8 cellular contexts compared by ENCODE assay signal in the genomic region with DNA sequence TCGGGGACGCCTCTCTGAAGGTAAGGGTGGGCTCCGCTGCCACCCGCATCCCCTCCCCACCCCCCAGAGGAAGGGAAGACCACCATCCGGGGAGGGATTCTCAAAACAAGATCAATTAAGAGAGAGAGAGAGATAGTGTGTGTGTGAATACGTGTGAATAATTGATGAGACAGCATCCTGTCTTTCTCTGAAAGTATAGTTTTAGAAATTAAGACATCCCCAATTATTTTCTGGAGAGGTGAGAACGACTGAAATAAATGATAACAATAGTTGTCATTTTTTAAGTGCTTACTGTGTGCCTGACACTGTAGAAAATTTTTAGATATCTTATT. TPM values are rescaled to one million over a fixed set of nuclear protein-coding genes. Genes with fewer than 3 reads are reported as not detected.
DNase-seq lines count a peak whose midpoint lies in the region; ATAC-seq, FAIRE-seq and TF ChIP-seq lines count a peak whose summit lies in the region.

No MANE protein-coding gene starts in this region.

- H3K4me1 ChIP-seq in skeletal muscle tissue (ENCODE audit: control insufficient read depth in 3 of 3, insufficient read depth in 3 of 3, low read length in 3 of 3): peaks cover 0 to 3% (median 3%) of the 10 kb centered on the region in 3 donors

- H3K4me3 ChIP-seq in NB4 (ENCODE audit: low read depth, low read length): peak overlapping the region; percentile 62
- H3K4me3 ChIP-seq in fibroblast of pulmonary artery (replicated peaks; ENCODE audit: low read depth, low read length): peak overlapping the region; percentile 86
- H3K4me3 ChIP-seq in skeletal muscle tissue (ENCODE audit: low read length in 3 of 3): peak overlapping the region; percentile 70 to 77 (median 77)

- no peak for TF ChIP-seq CTCF in NB4 (IDR thresholded peaks at IDR 0.05; ENCODE audit: low read depth, low read length)
- TF ChIP-seq CTCF in fibroblast of pulmonary artery (IDR thresholded peaks at IDR 0.05; ENCODE audit: low read length, missing control alignments): no peak

- DNase-seq in NB4 (ENCODE audit: low read depth): no peak
- DNase-seq in fibroblast of pulmonary artery (ENCODE audit: low read depth): no peak
- DNase-seq in HTR-8/SVneo (ENCODE audit: insufficient read length, low spot score): no peak
- no peak for DNase-seq in COR-L47 (lab: John Stamatoyannopoulos, UW)
- DNase-seq in urothelium cell line (ENCODE audit: low spot score): no peak
- no peak for DNase-seq in NOMO-1 (lab: John Stamatoyannopoulos, UW; ENCODE audit: unreplicated experiment in 2 of 2)

- FAIRE-seq in HTR-8/SVneo (lab: Jason Lieb, UNC) (no peak), urothelium cell line (lab: Jason Lieb, UNC) (no peak)

- no peaks in the 10 kb centered on the region for H3K9me3 ChIP-seq in skeletal muscle tissue (ENCODE audit: control insufficient read depth in 3 of 3, low read length in 3 of 3)

- peak; percentile 2 for ATAC-seq in GM19467 (IDR thresholded peaks at IDR 0.05; ENCODE audit: unreplicated experiment)

- peak overlapping the region; percentile 68 to 83 (median 78) for H3K9ac ChIP-seq in skeletal muscle tissue (ENCODE audit: low read depth in 1 of 3, low read length in 3 of 3)

- TF ChIP-seq POLR2A in NB4 (IDR thresholded peaks at IDR 0.05; ENCODE audit: extremely low read depth, insufficient read length): no peak

- no peak overlapping the region for H3K27ac ChIP-seq in skeletal muscle tissue (ENCODE audit: low read depth, low read length)

- no peaks in the 10 kb centered on the region for H3K27me3 ChIP-seq in skeletal muscle tissue (ENCODE audit: control insufficient read depth in 3 of 3, insufficient read depth in 3 of 3, low read length in 3 of 3)

- H3K36me3 ChIP-seq in skeletal muscle tissue (ENCODE audit: control insufficient read depth in 3 of 3, insufficient read depth in 3 of 3, low read length in 3 of 3): no peaks in the 10 kb centered on the region

RNA-seq across cellular contexts. Expression of gene IL18R1, which starts 0.8 kb away (rescaled TPM):
- 0.52 TPM for total RNA-seq in skeletal muscle tissue

RNA-seq across cellular contexts. Expression of gene IL1RL1, which starts 45.0 kb away (rescaled TPM):
- 1.0 TPM for total RNA-seq in skeletal muscle tissue
